In genomic region chr14:99357856-99358390, GRCh38 we compare ENCODE assay signal across 24 cellular contexts.
DNase-seq lines count a peak whose midpoint lies in the region; ATAC-seq and TF ChIP-seq lines count a peak whose summit lies in the region.
"Had no signal": no experiment of that assay in that cellular context is flagged by ENCODE, and none has a peak within 500 bp of the region (broad histone marks: within the 10 kb centered on the region; RNA-seq: fewer than 3 reads in every experiment).

No MANE protein-coding gene starts in this region.

- ATAC-seq in GM19463 (IDR thresholded peaks at IDR 0.05; ENCODE audit: unreplicated experiment), result no peak
- ATAC-seq: GM12878 had no signal

- CTCF ChIA-PET in A673 (lab: Charles Lee), result no interaction called here

- TF ChIP-seq CTCF in LNCaP clone FGC (IDR thresholded peaks at IDR 0.05; ENCODE audit: control insufficient read depth, extremely low read depth, insufficient read depth) (no peak), osteoblast (IDR thresholded peaks at IDR 0.05; ENCODE audit: extremely low read depth, low read depth, low read length) (no peak), A673 (conservative IDR thresholded peaks at IDR 0.05; ENCODE audit: low read depth, low read length) (no peak)

- H3K27ac ChIP-seq in osteoblast (ENCODE audit: low read depth, low read length) (no peak overlapping the region), A673 (ENCODE audit: low read depth, low read length, poor library complexity, severe bottlenecking) (no peak overlapping the region)
- H3K27ac ChIP-seq: HL-60, PC-9 had no signal

- POLR2A ChIA-PET in A673 (lab: Charles Lee; ENCODE audit: low non-redundant PET), result no interaction called here

- H3K36me3 ChIP-seq in osteoblast (ENCODE audit: insufficient read depth, low read length) (no peaks in the 10 kb centered on the region), A673 (ENCODE audit: insufficient read depth, low read length, poor library complexity, severe bottlenecking) (no peaks in the 10 kb centered on the region)
- H3K36me3 ChIP-seq: BE2C had no signal

- BruUV-seq in A673 (replicated peaks; lab: Mats Ljungman, UMichigan), result no TSS peak

- H3K27me3 ChIP-seq in osteoblast (ENCODE audit: insufficient read depth, low read length) (no peaks in the 10 kb centered on the region), A673 (replicated peaks; ENCODE audit: insufficient read depth, low read depth, low read length, poor library complexity) (no peaks in the 10 kb centered on the region)
- H3K27me3 ChIP-seq: BE2C had no signal

- no peaks in the 10 kb centered on the region for H3K9me3 ChIP-seq in osteoblast (ENCODE audit: low read depth, low read length)
- H3K9me3 ChIP-seq in A673 (ENCODE audit: low read depth, low read length, poor library complexity, severe bottlenecking), result no peaks in the 10 kb centered on the region
- H3K9me3 ChIP-seq: BE2C had no signal

- no peak overlapping the region for H2AFZ ChIP-seq in osteoblast (ENCODE audit: low read length)
- H2AFZ ChIP-seq: PC-9 had no signal

- no peaks in the 10 kb centered on the region for H3K79me2 ChIP-seq in osteoblast (ENCODE audit: insufficient read depth, low read length)

- intact Hi-C loops in A673 (cut with micrococcal nuclease; ENCODE audit: unreplicated experiment), result no loop called here

- H3K4me2 ChIP-seq in osteoblast (ENCODE audit: insufficient read depth, low read length), result no peak overlapping the region
- H3K4me2 ChIP-seq: PC-9 had no signal

- H4K20me1 ChIP-seq in osteoblast (ENCODE audit: insufficient read depth, low read length), result no peaks in the 10 kb centered on the region

- H3K4me3 ChIP-seq in LNCaP clone FGC (ENCODE audit: low read depth, low read length), result no peak overlapping the region
- H3K4me3 ChIP-seq in osteoblast (ENCODE audit: insufficient read depth, low read length), result no peak overlapping the region
- no peak overlapping the region for H3K4me3 ChIP-seq in A673 (ENCODE audit: low read depth, low read length, poor library complexity, severe bottlenecking)
- H3K4me3 ChIP-seq: GM12878, PC-9 had no signal

- peak; percentile 14 for DNase-seq in LNCaP clone FGC (ENCODE audit: low read depth)
- DNase-seq in astrocyte of the hippocampus (ENCODE audit: low read depth, low spot score), result peak; percentile 19
- peak; percentile 63 for DNase-seq in medulla oblongata (ENCODE audit: extremely low spot score)
- peak; percentile 29 for DNase-seq in osteoblast (ENCODE audit: insufficient read length, low spot score, missing footprints)
- no peak for DNase-seq in A673 (ENCODE audit: low spot score)
- DNase-seq in activated gamma-delta T cell (lab: John Stamatoyannopoulos, UW), result no peak
- DNase-seq: BE2C; CD8-positive, alpha-beta memory T cell; DMS 273 treated with DMSO at 0.1 percent for 48 hours; DMS79; EL; GDM1; NCI-H1092; NCI-H1417 treated with DMSO at 0.1 percent for 48 hours; NCI-H1694 treated with DMSO at 0.1 percent for 48 hours; NCI-H2081; NCI-H2171 treated with DMSO at 0.1 percent for 48 hours; NCI-H345; NCI-H510A treated with DMSO at 0.1 percent for 48 hours; NCI-H774; PC-9 had no signal

- H3K4me1 ChIP-seq in osteoblast (ENCODE audit: insufficient read depth, low read length) (no peaks in the 10 kb centered on the region), A673 (ENCODE audit: insufficient read depth, low read length, poor library complexity, severe bottlenecking) (no peaks in the 10 kb centered on the region)
- H3K4me1 ChIP-seq: BE2C had no signal

Comparison
In these comparisons a context has a peak if more than half of its experiments do, and no peak if none do; other contexts are left out.
1. DNase-seq: peak in LNCaP clone FGC (single experiment), astrocyte of the hippocampus (single experiment), medulla oblongata (single experiment) and osteoblast (single experiment); none in A673 (single experiment) and activated gamma-delta T cell (single experiment).